ENCODE assay signal across 8 cellular contexts in genomic region chr19:2618611-2619010, GRCh38.
DNase-seq lines count a peak whose midpoint lies in the region; ATAC-seq and TF ChIP-seq lines count a peak whose summit lies in the region.

No MANE protein-coding gene starts in this region.

- H3K4me1 Mint-ChIP-seq in endothelial cell (ENCODE audit: unreplicated experiment), result no peaks in the 10 kb centered on the region

- no peak overlapping the region for H3K4me3 ChIP-seq in Karpas-422 (ENCODE audit: low read length)

- H3K27ac ChIP-seq in Karpas-422 (ENCODE audit: low read length), result no peak overlapping the region

- H3K27ac Mint-ChIP-seq in endothelial cell (ENCODE audit: unreplicated experiment), result no peak overlapping the region

- peak overlapping the region; percentile 55 for H3K9ac ChIP-seq in Karpas-422 (ENCODE audit: low read length)

- no peaks in the 10 kb centered on the region for H3K36me3 ChIP-seq in Karpas-422 (ENCODE audit: insufficient read depth, low read length)

- no peaks in the 10 kb centered on the region for H3K9me3 ChIP-seq in Karpas-422 (ENCODE audit: low read length)

- H3K9me3 Mint-ChIP-seq in endothelial cell (ENCODE audit: unreplicated experiment), result no peaks in the 10 kb centered on the region

- no peaks in the 10 kb centered on the region for H3K36me3 Mint-ChIP-seq in endothelial cell (ENCODE audit: low read depth, unreplicated experiment)

- no peak for TF ChIP-seq CTCF in endothelial cell (IDR thresholded peaks at IDR 0.05; ENCODE audit: unreplicated experiment)

- no peak overlapping the region for H3K4me3 Mint-ChIP-seq in endothelial cell (ENCODE audit: unreplicated experiment)

- H3K27me3 ChIP-seq in Karpas-422 (ENCODE audit: low read length), result no peaks in the 10 kb centered on the region

- no peak overlapping the region; the same call in 1 of the 2 replicates for H2AFZ ChIP-seq in Karpas-422 (ENCODE audit: low read length)

- no peaks in the 10 kb centered on the region for H4K20me1 ChIP-seq in Karpas-422 (ENCODE audit: insufficient read depth, low read depth, low read length)

- H3K79me2 ChIP-seq in Karpas-422 (ENCODE audit: low read length), result no peaks in the 10 kb centered on the region

- H3K4me1 ChIP-seq in Karpas-422 (ENCODE audit: low read length), result peaks cover 38% of the 10 kb centered on the region

- ATAC-seq in GM18858 (IDR thresholded peaks at IDR 0.05; ENCODE audit: unreplicated experiment) (no peak), HG03280 (IDR thresholded peaks at IDR 0.05; ENCODE audit: unreplicated experiment) (no peak)

- peak overlapping the region; percentile 44 for H3K4me2 ChIP-seq in Karpas-422 (ENCODE audit: low read depth, low read length, poor library complexity, severe bottlenecking)

- peaks cover 8% of the 10 kb centered on the region for H3K27me3 Mint-ChIP-seq in endothelial cell (ENCODE audit: unreplicated experiment)

- DNase-seq in Karpas-422, result peak; percentile 65
- DNase-seq in activated CD4-positive, alpha-beta T cell treated with anti-CD3 and anti-CD28 coated beads for 24 hours (ENCODE audit: low read depth in 2 of 2), result peak; percentile 76 to 80
- peak; percentile 54 for DNase-seq in effector CD4-positive, alpha-beta T cell
- DNase-seq in stimulated activated CD4-positive, alpha-beta T cell treated with anti-CD3 and anti-CD28 coated beads, Interleukin-12 subunit alpha, Interleukin-12 subunit beta, amount 100 ng/mL, for 48 hours (ENCODE audit: low read depth in 2 of 3, low spot score in 1 of 3), result peak; percentile 60 to 77 (median 74)
- no peak for DNase-seq in NCI-H2196 (lab: John Stamatoyannopoulos, UW; ENCODE audit: unreplicated experiment)
- no peak for DNase-seq in endothelial cell (ENCODE audit: low spot score)

- H3K9me2 ChIP-seq in Karpas-422 (replicated peaks; ENCODE audit: insufficient read depth, low read length), result no peaks in the 10 kb centered on the region

Comparison
In these comparisons a context has a peak if more than half of its experiments do, and no peak if none do; other contexts are left out.
1. DNase-seq: peak in Karpas-422 (single experiment), activated CD4-positive, alpha-beta T cell treated with anti-CD3 and anti-CD28 coated beads for 24 hours (2 of 2), effector CD4-positive, alpha-beta T cell (single experiment) and stimulated activated CD4-positive, alpha-beta T cell treated with anti-CD3 and anti-CD28 coated beads, Interleukin-12 subunit alpha, Interleukin-12 subunit beta, amount 100 ng/mL, for 48 hours (3 of 3); none in NCI-H2196 (single experiment) and endothelial cell (single experiment).